ENCODE assay signal across 7 cellular contexts in the genomic region with DNA sequence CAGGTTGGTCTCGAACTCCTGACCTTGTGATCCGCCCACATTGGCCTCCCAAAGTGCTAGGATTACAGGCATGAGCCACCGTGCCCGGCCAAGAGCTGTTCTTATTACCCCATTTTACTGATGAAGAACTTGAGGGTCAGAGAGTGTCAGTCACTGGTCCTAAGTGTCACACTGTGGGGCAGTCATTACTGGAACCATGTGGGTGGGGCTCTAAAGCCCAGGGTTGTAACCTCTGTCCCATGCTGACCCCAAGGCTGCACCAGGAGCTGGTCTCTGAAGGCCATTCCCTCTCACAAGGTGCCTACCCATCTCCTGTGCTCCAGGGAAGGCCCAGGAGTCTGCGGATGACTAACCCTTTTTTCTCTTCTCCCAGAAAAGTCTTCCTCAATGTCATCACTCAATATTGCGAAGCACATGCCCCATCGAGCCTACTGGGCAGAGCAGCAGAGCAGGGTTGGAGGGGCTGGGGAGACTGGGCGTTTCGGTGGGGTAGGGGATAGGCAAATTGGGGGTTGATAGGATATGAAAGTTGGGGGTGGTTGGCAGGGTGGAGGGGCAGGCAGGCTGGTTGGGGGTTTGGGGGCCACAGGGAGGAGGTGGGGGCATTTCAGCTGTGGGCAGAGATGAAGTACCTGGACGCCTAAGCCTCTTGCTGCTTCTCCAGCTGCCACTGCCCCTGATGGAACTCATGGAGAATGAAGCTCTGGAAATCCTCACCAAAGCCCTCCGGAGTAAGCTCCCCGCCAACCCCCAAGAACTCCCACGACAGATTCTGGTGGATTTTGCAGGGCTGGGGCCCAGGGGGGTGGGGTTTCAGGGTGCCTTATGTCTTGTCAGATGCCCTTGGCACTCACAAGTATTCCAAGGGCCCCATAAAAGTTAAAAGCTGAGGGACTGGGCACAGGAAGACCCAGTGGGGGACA. TPM values are rescaled to one million over a fixed set of nuclear protein-coding genes. Genes with fewer than 3 reads are reported as not detected.
DNase-seq lines count a peak whose midpoint lies in the region; ATAC-seq lines count a peak whose summit lies in the region.
"Had no signal": no experiment of that assay in that cellular context is flagged by ENCODE, and none has a peak within 500 bp of the region (broad histone marks: within the 10 kb centered on the region; RNA-seq: fewer than 3 reads in every experiment).

No MANE protein-coding gene starts in this region.

- ATAC-seq in T-helper 17 cell (no peak), HG03354 (IDR thresholded peaks at IDR 0.05; ENCODE audit: poor library complexity, severe bottlenecking, unreplicated experiment) (no peak)

- no peak overlapping the region for H3K4me3 Mint-ChIP-seq in T-helper 17 cell

- DNase-seq in ELR (ENCODE audit: low read depth) (peak; percentile 35), T-helper 17 cell (no peak), SHP77 treated with DMSO at 0.1 percent for 48 hours (lab: John Stamatoyannopoulos, UW) (no peak), activated T-cell treated with anti-CD3 and anti-CD28 coated beads for 4 hours (no peak)

- H3K36me3 Mint-ChIP-seq in T-helper 17 cell (ENCODE audit: low read depth) = peaks cover 2% of the 10 kb centered on the region

- H3K9me3 ChIP-seq in T-helper 17 cell (ENCODE audit: control insufficient read depth, low read length, poor library complexity, severe bottlenecking) (no peaks in the 10 kb centered on the region), muscle layer of duodenum (ENCODE audit: control insufficient read depth in 1 of 2, low read length in 2 of 2) (no peaks in the 10 kb centered on the region)

- peaks cover 16% of the 10 kb centered on the region for H3K27me3 Mint-ChIP-seq in T-helper 17 cell

- peak overlapping the region; percentile 96 for H3K27ac ChIP-seq in muscle layer of duodenum (ENCODE audit: low read length)

- H3K27me3 ChIP-seq in muscle layer of duodenum (ENCODE audit: low read depth, low read length) = peaks cover 19% of the 10 kb centered on the region

- H3K4me3 ChIP-seq in muscle layer of duodenum (ENCODE audit: low read depth in 1 of 2, low read length in 2 of 2) = no peak overlapping the region
- H3K4me3 ChIP-seq: lung had no signal

- peak overlapping the region; percentile 85 for H3K27ac Mint-ChIP-seq in T-helper 17 cell

- peaks cover 6 to 43% of the 10 kb centered on the region in 2 donors for H3K4me1 ChIP-seq in muscle layer of duodenum (ENCODE audit: control insufficient read depth in 1 of 2, insufficient read depth in 2 of 2, low read length in 2 of 2)

- peaks cover 33% of the 10 kb centered on the region for H3K4me1 Mint-ChIP-seq in T-helper 17 cell

- no peaks in the 10 kb centered on the region for H3K36me3 ChIP-seq in muscle layer of duodenum (ENCODE audit: control insufficient read depth in 1 of 2, insufficient read depth in 2 of 2, low read length in 2 of 2)

RNA-seq across cellular contexts. Expression of a gene that starts 2.0 kb away (rescaled TPM):
- total RNA-seq in T-helper 17 cell = 10 to 100 TPM; 25.7 to 26.6 TPM

RNA-seq across cellular contexts. Expression of a gene that starts 3.2 kb away (rescaled TPM):
- total RNA-seq in T-helper 17 cell = not detected

RNA-seq across cellular contexts. Expression of a gene that starts 12.3 kb away (rescaled TPM):
- total RNA-seq in T-helper 17 cell = under 1 TPM in 1 of 2 donors, not detected in 1; 0.50 TPM
- total RNA-seq: lung had no signal

RNA-seq across cellular contexts. Expression of a gene that starts 14.0 kb away (rescaled TPM):
- total RNA-seq in T-helper 17 cell = 100 to 1,000 TPM in 1 of 2 donors, 10 to 100 TPM in 1; 95.4 to 110 TPM

RNA-seq across cellular contexts. Expression of a gene that starts 14.6 kb away (rescaled TPM):
- total RNA-seq in T-helper 17 cell = 10 to 100 TPM; 46.4 to 49.7 TPM
